ENCODE assay signal across 22 cellular contexts in the genomic region with DNA sequence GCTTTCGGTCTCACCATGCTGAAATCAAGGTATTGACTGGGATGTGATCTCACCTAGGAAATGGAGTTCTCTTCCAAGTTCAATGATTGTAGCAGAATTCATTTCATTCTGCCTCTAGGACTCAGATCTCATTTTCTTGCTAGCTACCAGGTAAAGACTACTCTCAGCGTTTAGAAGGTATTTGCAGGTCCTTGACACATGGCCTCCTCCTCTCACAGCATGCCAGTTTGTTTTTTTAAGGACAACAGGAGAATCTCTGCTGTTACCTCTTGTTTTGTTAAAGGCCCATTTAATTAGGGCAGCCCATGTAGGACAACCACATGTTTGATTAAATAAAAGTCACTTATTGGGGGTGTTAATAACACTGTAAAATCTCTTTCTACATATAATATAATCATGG.
DNase-seq lines count a peak whose midpoint lies in the region; ATAC-seq and TF ChIP-seq lines count a peak whose summit lies in the region.
"Had no signal": no experiment of that assay in that cellular context is flagged by ENCODE, and none has a peak within 500 bp of the region (broad histone marks: within the 10 kb centered on the region; RNA-seq: fewer than 3 reads in every experiment).

No MANE protein-coding gene starts in this region.

- peak overlapping the region; percentile 8 for H3K27ac Mint-ChIP-seq in endodermal cell
- H3K27ac Mint-ChIP-seq: CD14-positive monocyte; CD4-positive, alpha-beta memory T cell; HFFc6 had no signal

- no peak for ATAC-seq in left colon
- ATAC-seq: A549, HCT116 had no signal

- H3K79me2 ChIP-seq in smooth muscle cell (ENCODE audit: low read depth): no peaks in the 10 kb centered on the region

- H3K9me3 ChIP-seq in endodermal cell (ENCODE audit: control insufficient read depth, low read length) (no peaks in the 10 kb centered on the region), smooth muscle cell (replicated peaks; ENCODE audit: low read depth) (no peaks in the 10 kb centered on the region)
- H3K9me3 ChIP-seq: A549, BLaER1 had no signal

- no peaks in the 10 kb centered on the region for H3K36me3 Mint-ChIP-seq in endodermal cell (ENCODE audit: low read depth)
- H3K36me3 Mint-ChIP-seq: CD14-positive monocyte; CD4-positive, alpha-beta memory T cell had no signal

- intact Hi-C loops in left colon (cut with DNase I, micrococcal nuclease): no loop called here

- H3K4me1 ChIP-seq in endodermal cell (ENCODE audit: control insufficient read depth, insufficient read depth, low read length) (no peaks in the 10 kb centered on the region), smooth muscle cell (ENCODE audit: low read depth) (no peaks in the 10 kb centered on the region)
- H3K4me1 ChIP-seq: A549, BLaER1 had no signal

- H3F3A ChIP-seq in smooth muscle cell (ENCODE audit: low read depth): no peaks in the 10 kb centered on the region

- H3K9me3 Mint-ChIP-seq in endodermal cell: no peaks in the 10 kb centered on the region

- no peak overlapping the region for H3K4me2 ChIP-seq in smooth muscle cell
- H3K4me2 ChIP-seq: A549, BLaER1 had no signal

- WGBS in endodermal cell (ENCODE audit: insufficient coverage in 1 of 2, insufficient read length in 1 of 2), 2 experiments: 52 to 67% methylated on average over 2 of the region's 2 CpGs
- WGBS in smooth muscle cell (ENCODE audit: low lambda C conversion rate): 86% methylated on average over 2 of the region's 2 CpGs

- H3K4me3 Mint-ChIP-seq in endodermal cell: no peak overlapping the region
- H3K4me3 Mint-ChIP-seq: CD14-positive monocyte; CD4-positive, alpha-beta memory T cell; HFFc6 had no signal

- H3K27me3 ChIP-seq in endodermal cell (ENCODE audit: control insufficient read depth, insufficient read depth, low read length, poor library complexity, severe bottlenecking): no peaks in the 10 kb centered on the region
- H3K27me3 ChIP-seq in smooth muscle cell (ENCODE audit: low read depth): no peaks in the 10 kb centered on the region
- H3K27me3 ChIP-seq: BLaER1 had no signal

- peaks cover 25% of the 10 kb centered on the region for H3K4me1 Mint-ChIP-seq in endodermal cell
- H3K4me1 Mint-ChIP-seq: CD14-positive monocyte; CD4-positive, alpha-beta memory T cell had no signal

- H2AFZ ChIP-seq in smooth muscle cell (ENCODE audit: low read depth): peak overlapping the region; percentile 72
- H2AFZ ChIP-seq: GM23248 had no signal

- H4K20me1 ChIP-seq in smooth muscle cell (ENCODE audit: low read depth): no peaks in the 10 kb centered on the region
- H4K20me1 ChIP-seq: BLaER1 had no signal

- H3K27me3 Mint-ChIP-seq in endodermal cell (ENCODE audit: insufficient read depth): no peaks in the 10 kb centered on the region
- H3K27me3 Mint-ChIP-seq: CD4-positive, alpha-beta memory T cell had no signal

- H3K36me3 ChIP-seq in endodermal cell (ENCODE audit: control insufficient read depth, insufficient read depth, low read length) (no peaks in the 10 kb centered on the region), smooth muscle cell (ENCODE audit: low read depth) (no peaks in the 10 kb centered on the region)
- H3K36me3 ChIP-seq: BLaER1 had no signal

- H3K4me3 ChIP-seq in endodermal cell (ENCODE audit: low read length) (no peak overlapping the region), smooth muscle cell (no peak overlapping the region)
- H3K4me3 ChIP-seq: A549, BLaER1, GM23248 had no signal

- DNase-seq in NCI-H748 (lab: John Stamatoyannopoulos, UW; ENCODE audit: unreplicated experiment): peak; percentile 31
- no peak for DNase-seq in NCI-H748 treated with DMSO at 0.1 percent for 48 hours (lab: John Stamatoyannopoulos, UW)
- DNase-seq in SK-N-DZ (ENCODE audit: low spot score): peak; percentile 4
- no peak for DNase-seq in endodermal cell
- no peak for DNase-seq in smooth muscle cell (lab: John Stamatoyannopoulos, UW; ENCODE audit: unreplicated experiment)
- no peak for DNase-seq in superior temporal gyrus (ENCODE audit: extremely low spot score)
- DNase-seq in left colon: no peak
- DNase-seq: AML-193; CD4-positive, alpha-beta memory T cell; DMS153; DMS79; GDM1; GM23248; H7; HFFc6; IMR-90 had no signal

- no peak overlapping the region for H3K27ac ChIP-seq in endodermal cell (ENCODE audit: low read depth, low read length)
- no peak overlapping the region for H3K27ac ChIP-seq in smooth muscle cell (ENCODE audit: low read depth)
- H3K27ac ChIP-seq: 22Rv1, A549, BLaER1, GM23248, HL-60 had no signal

- H3K9ac ChIP-seq in endodermal cell (ENCODE audit: extremely low read depth, low read length, poor library complexity, severe bottlenecking): no peak overlapping the region
- H3K9ac ChIP-seq in smooth muscle cell (ENCODE audit: low read depth): no peak overlapping the region
- H3K9ac ChIP-seq: BLaER1, GM23248 had no signal

- TF ChIP-seq CTCF in endodermal cell (conservative IDR thresholded peaks at IDR 0.05) (no peak), smooth muscle cell (IDR thresholded peaks at IDR 0.05; ENCODE audit: borderline replicate concordance, insufficient read depth, poor library complexity, severe bottlenecking) (no peak)

Comparison
In these comparisons a context has a peak if more than half of its experiments do, and no peak if none do; other contexts are left out.
1. DNase-seq: peak in NCI-H748 (single experiment) and SK-N-DZ (single experiment); none in NCI-H748 treated with DMSO at 0.1 percent for 48 hours (single experiment), endodermal cell (single experiment), smooth muscle cell (single experiment), superior temporal gyrus (single experiment) and left colon (0 of 2).